ENCODE assay signal across 1 cellular context in genomic region chr11:94018721-94019120, GRCh38.
TF ChIP-seq lines count a peak whose summit lies in the region.

No MANE protein-coding gene starts in this region.

TF ChIP-seq in GM23338, 12 proteins besides CTCF, POLR2A, EP300 and RAD21 (continued from another document):
- TF ChIP-seq ETS1 (IDR thresholded peaks at IDR 0.05) (no peak), REST (IDR thresholded peaks at IDR 0.05; ENCODE audit: unreplicated experiment) (no peak), JUNB (IDR thresholded peaks at IDR 0.05; ENCODE audit: unreplicated experiment) (no peak), ZNF114 (CRISPR knock-in tag; IDR thresholded peaks at IDR 0.05) (no peak), STAT1 (IDR thresholded peaks at IDR 0.05; ENCODE audit: unreplicated experiment) (no peak), CREB1 (CRISPR knock-in tag; IDR thresholded peaks at IDR 0.05; ENCODE audit: low read depth) (no peak), ZNF462 (CRISPR knock-in tag; IDR thresholded peaks at IDR 0.05) (no peak), POLR2AphosphoS5 (IDR thresholded peaks at IDR 0.05; ENCODE audit: low read depth) (no peak), EZH2 (IDR thresholded peaks at IDR 0.05; ENCODE audit: low read depth, unreplicated experiment) (no peak)
